11 cellular contexts compared by ENCODE assay signal in genomic region chr14:99612737-99613330, GRCh38. TPM values are rescaled to one million over a fixed set of nuclear protein-coding genes. Genes with fewer than 3 reads are reported as not detected.
A peak's percentile ranks its signal among the peaks of the same experiment; 100 is the strongest.
DNase-seq lines count a peak whose midpoint lies in the region; ATAC-seq and TF ChIP-seq lines count a peak whose summit lies in the region.
"Had no signal": no experiment of that assay in that cellular context is flagged by ENCODE, and none has a peak within 500 bp of the region (broad histone marks: within the 10 kb centered on the region; RNA-seq: fewer than 3 reads in every experiment).

No MANE protein-coding gene starts in this region.

- ATAC-seq in omental fat pad (ENCODE audit: low FRiP score) (no peak), HG02642 (IDR thresholded peaks at IDR 0.05; ENCODE audit: poor library complexity, unreplicated experiment) (no peak)
- ATAC-seq: K562 had no signal

- no peaks in the 10 kb centered on the region for H3K27me3 ChIP-seq in fibroblast of lung (ENCODE audit: control insufficient read depth, insufficient read depth, low read length)
- no peaks in the 10 kb centered on the region for H3K27me3 ChIP-seq in ovary

- POLR2A ChIA-PET in RWPE1 (lab: Yijun Ruan, JAX; ENCODE audit: low non-redundant PET), result interaction anchor here (0.6 kb wide), 1 partner anchor 75 kb away, joined by 5 read pairs; no protein-coding TSS in a partner anchor

- H3K9me3 ChIP-seq in fibroblast of lung (ENCODE audit: control insufficient read depth, insufficient read depth, low read depth, low read length) (no peaks in the 10 kb centered on the region), ovary (no peaks in the 10 kb centered on the region)

- H3K4me1 ChIP-seq in fibroblast of lung (ENCODE audit: control insufficient read depth, extremely low read depth, insufficient read depth, low read length) (peaks cover 2% of the 10 kb centered on the region), ovary (ENCODE audit: insufficient read depth) (peaks cover 3% of the 10 kb centered on the region)

- H3K4me3 ChIP-seq in fibroblast of lung (replicated peaks in 1 of 4; ENCODE audit: control extremely low read depth in 1 of 4, insufficient read depth in 1 of 4, low read depth in 3 of 4, low read length in 4 of 4) (no peak overlapping the region), skin epidermis (no peak overlapping the region), ovary (no peak overlapping the region)
- H3K4me3 ChIP-seq: K562 had no signal

- no peak overlapping the region for H3K4me2 ChIP-seq in fibroblast of lung (ENCODE audit: extremely low read depth, insufficient read depth, low read length)

- no peak overlapping the region for H3K9ac ChIP-seq in fibroblast of lung (ENCODE audit: insufficient read depth, low read length)

- DNase-seq in HCEC 1CT (peak; percentile 52), RWPE1 (ENCODE audit: low spot score) (peak; percentile 76), fibroblast of lung (ENCODE audit: low read depth in 2 of 2) (peak; percentile 64 to 81), ovary (no peak), omental fat pad (ENCODE audit: low spot score) (no peak)
- DNase-seq: activated CD4-positive, CD25-positive, alpha-beta regulatory T cell treated with anti-CD3 and anti-CD28 coated beads, Interleukin-2, amount 50 U/mL, for 72 hours; activated T-cell treated with anti-CD3 and anti-CD28 coated beads for 4 hours; CD4-positive, alpha-beta memory T cell had no signal

- no peaks in the 10 kb centered on the region for H3K36me3 ChIP-seq in fibroblast of lung (ENCODE audit: control insufficient read depth, insufficient read depth, low read length)
- no peaks in the 10 kb centered on the region for H3K36me3 ChIP-seq in ovary

- no peaks in the 10 kb centered on the region for H3K79me2 ChIP-seq in fibroblast of lung (ENCODE audit: control insufficient read depth, insufficient read depth, low read length)

- CTCF ChIA-PET in RWPE1 (lab: Yijun Ruan, JAX), result no interaction called here

- H3K27ac ChIP-seq in RWPE1 (peak overlapping the region; percentile 93), fibroblast of lung (ENCODE audit: insufficient read depth, low read length) (no peak overlapping the region), skin epidermis (peak overlapping the region in 18 of 21 experiments; percentile 13 to 72 (median 54)), ovary (no peak overlapping the region)

- TF ChIP-seq EP300 in ovary (IDR thresholded peaks at IDR 0.05), result no peak

- H4K20me1 ChIP-seq in fibroblast of lung (ENCODE audit: control insufficient read depth, extremely low read depth, insufficient read depth, low read length), result no peaks in the 10 kb centered on the region

- no peak overlapping the region for H2AFZ ChIP-seq in fibroblast of lung (ENCODE audit: low read length)

- no peak for TF ChIP-seq POLR2A in ovary (IDR thresholded peaks at IDR 0.05)

- intact Hi-C loops in ovary (cut with DNase I), result no loop called here

- 53 to 63% (median 60%) methylated on average over 8 of the region's 8 CpGs for WGBS in ovary, 3 donors

- TF ChIP-seq CTCF in RWPE1 (conservative IDR thresholded peaks at IDR 0.05; ENCODE audit: low read depth) (no peak), fibroblast of lung (conservative IDR thresholded peaks at IDR 0.05 in 1 of 2, IDR thresholded peaks at IDR 0.05 in 1 of 2; ENCODE audit: low read depth in 1 of 2, low read length in 2 of 2) (no peak), ovary (IDR thresholded peaks at IDR 0.05) (no peak), omental fat pad (IDR thresholded peaks at IDR 0.05) (no peak)

RNA-seq across cellular contexts. Expression of gene CCDC85C, which starts 8.8 kb away (rescaled TPM):
- 2.6 and 9.6 TPM in 2 replicates for total RNA-seq in fibroblast of lung
- 4.6 and 8.3 TPM in 2 replicates for polyA plus RNA-seq in fibroblast of lung
- polyA plus RNA-seq in fibroblast of lung (2012), result 7.1 and 14.6 TPM in 2 replicates
- polyA minus RNA-seq in fibroblast of lung (ENCODE audit: low replicate concordance), result 10.7 and 17.9 TPM in 2 replicates
- total RNA-seq in ovary, result 10 to 100 TPM in 5 of 7 donors, 1 to 10 TPM in 2; 2.1 to 28.4 (median 13.2) TPM
- 1 to 10 TPM; 3.2 to 6.7 TPM for polyA plus RNA-seq in ovary
- 10 to 100 TPM in 2 of 4 donors, 1 to 10 TPM in 2; 3.3 to 17.7 (median 8.3) TPM for total RNA-seq in omental fat pad

RNA-seq across cellular contexts. Expression of gene HHIPL1, which starts 32.1 kb away (rescaled TPM):
- total RNA-seq in fibroblast of lung, result 7.7 and 9.9 TPM in 2 replicates
- polyA plus RNA-seq in fibroblast of lung, result 1.5 and 1.6 TPM in 2 replicates
- polyA plus RNA-seq in fibroblast of lung (2012), result 2.6 and 2.9 TPM in 2 replicates
- 2.4 and 2.7 TPM in 2 replicates for polyA minus RNA-seq in fibroblast of lung (ENCODE audit: low replicate concordance)
- total RNA-seq in ovary, result 1 to 10 TPM in 6 of 7 donors, under 1 TPM in 1; 0.48 to 3.8 (median 2.4) TPM
- polyA plus RNA-seq in ovary, result 1 to 10 TPM in 1 of 2 donors, under 1 TPM in 1; 0.82 to 1.2 TPM
- total RNA-seq in omental fat pad, result 1 to 10 TPM; 2.2 to 4.7 (median 3.6) TPM
- total RNA-seq: K562 had no signal
- polyA plus RNA-seq: CD4-positive, alpha-beta memory T cell; K562 had no signal

Comparison
In these comparisons a context has a peak if more than half of its experiments do, and no peak if none do; other contexts are left out.
1. DNase-seq: peak in HCEC 1CT (single experiment), RWPE1 (single experiment) and fibroblast of lung (2 of 2); none in ovary (0 of 5) and omental fat pad (single experiment).
2. H3K27ac ChIP-seq: peak in RWPE1 (single experiment) and skin epidermis (18 of 21); none in fibroblast of lung (single experiment) and ovary (0 of 2).